Comparison of ENCODE assay signal across 8 cellular contexts in the genomic region with DNA sequence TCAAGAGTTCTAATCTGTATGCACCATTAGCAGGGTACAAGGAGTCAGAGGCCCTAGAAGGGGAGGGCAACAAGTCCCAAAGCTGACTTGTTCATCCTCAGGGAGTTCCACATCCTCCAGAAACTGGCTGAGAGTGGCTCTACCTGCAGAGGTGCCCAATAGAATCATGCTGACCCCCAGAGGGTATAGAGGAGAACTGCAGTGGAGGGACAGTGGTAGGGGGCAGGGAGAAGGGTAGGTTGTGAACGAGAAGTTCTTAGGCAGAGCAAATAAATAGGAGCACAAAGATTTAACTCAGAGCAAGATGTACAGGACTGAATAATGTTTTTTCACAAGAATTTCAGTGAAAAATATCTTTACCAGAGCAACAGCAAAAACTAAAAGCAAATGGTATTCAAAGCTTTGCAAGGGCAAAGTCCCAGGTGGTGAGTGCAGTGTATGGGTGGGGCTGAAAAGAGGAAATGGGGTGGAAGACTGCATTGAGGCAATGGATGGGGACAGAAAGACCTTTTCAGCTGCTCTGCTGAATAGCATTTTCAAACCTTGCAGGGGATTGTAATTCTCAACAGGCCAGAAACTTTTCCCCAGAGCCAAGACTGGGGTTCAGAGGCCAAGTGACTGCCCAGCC. TPM values are rescaled to one million over a fixed set of nuclear protein-coding genes. Genes with fewer than 3 reads are reported as not detected.
A peak's percentile ranks its signal among the peaks of the same experiment; 100 is the strongest.
DNase-seq lines count a peak whose midpoint lies in the region; ATAC-seq and TF ChIP-seq lines count a peak whose summit lies in the region.

No MANE protein-coding gene starts in this region.

- peak; percentile 99 for TF ChIP-seq CTCF in OCI-LY1 (IDR thresholded peaks at IDR 0.05; ENCODE audit: low read length)

- ATAC-seq in GM18858 (IDR thresholded peaks at IDR 0.05; ENCODE audit: unreplicated experiment) (peak; percentile 32), HG02623 (IDR thresholded peaks at IDR 0.05; ENCODE audit: unreplicated experiment) (peak; percentile 49)

- peak overlapping the region; percentile 64 for H3K4me2 ChIP-seq in OCI-LY1 (ENCODE audit: low read length)

- H3K4me3 ChIP-seq in OCI-LY1 (ENCODE audit: low read depth, low read length, poor library complexity, severe bottlenecking) (peak overlapping the region; percentile 62), muscle layer of duodenum (ENCODE audit: low read depth in 1 of 2, low read length in 2 of 2) (no peak overlapping the region)

- no peaks in the 10 kb centered on the region for H4K20me1 ChIP-seq in OCI-LY1 (ENCODE audit: insufficient read depth, low read length)

- no peak overlapping the region for H2AFZ ChIP-seq in OCI-LY1 (ENCODE audit: low read length)

- H3K9ac ChIP-seq in OCI-LY1 (ENCODE audit: low read length), result peak overlapping the region; percentile 51

- peaks cover 7% of the 10 kb centered on the region for H3K36me3 ChIP-seq in OCI-LY1 (ENCODE audit: insufficient read depth, low read length)
- H3K36me3 ChIP-seq in muscle layer of duodenum (ENCODE audit: control insufficient read depth in 1 of 2, insufficient read depth in 2 of 2, low read length in 2 of 2), result no peaks in the 10 kb centered on the region

- H3K4me1 ChIP-seq in OCI-LY1 (ENCODE audit: insufficient read depth, low read length, severe bottlenecking) (peaks cover 91% of the 10 kb centered on the region), muscle layer of duodenum (ENCODE audit: control insufficient read depth in 1 of 2, insufficient read depth in 2 of 2, low read length in 2 of 2) (no peaks in the 10 kb centered on the region)

- H3K27ac ChIP-seq in OCI-LY1 (ENCODE audit: low read depth, low read length, poor library complexity, severe bottlenecking) (peak overlapping the region; percentile 89), muscle layer of duodenum (ENCODE audit: low read length) (peak overlapping the region; percentile 30)

- no peaks in the 10 kb centered on the region for H3K79me2 ChIP-seq in OCI-LY1 (ENCODE audit: insufficient read depth, low read length)

- no peaks in the 10 kb centered on the region for H3K27me3 ChIP-seq in OCI-LY1 (ENCODE audit: insufficient read depth, low read length)
- H3K27me3 ChIP-seq in muscle layer of duodenum (ENCODE audit: low read depth, low read length), result no peaks in the 10 kb centered on the region

- DNase-seq in putamen (ENCODE audit: low spot score) (no peak), mucosa of gallbladder (ENCODE audit: low spot score) (no peak), DMS153 treated with DMSO at 0.1 percent for 48 hours (lab: John Stamatoyannopoulos, UW; ENCODE audit: unreplicated experiment) (no peak), hippocampal formation (lab: John Stamatoyannopoulos, UW) (no peak)

- H3K9me3 ChIP-seq in OCI-LY1 (ENCODE audit: low read length) (no peaks in the 10 kb centered on the region), muscle layer of duodenum (ENCODE audit: control insufficient read depth in 1 of 2, low read length in 2 of 2) (no peaks in the 10 kb centered on the region)

- no peaks in the 10 kb centered on the region for H3F3A ChIP-seq in OCI-LY1 (ENCODE audit: insufficient read depth, low read length)

- H3K9me2 ChIP-seq in OCI-LY1 (ENCODE audit: low read depth, low read length), result no peaks in the 10 kb centered on the region

RNA-seq across cellular contexts. Expression of gene FCRL2, which starts 3.1 kb away (rescaled TPM):
- 0.09 TPM for total RNA-seq in mucosa of gallbladder

RNA-seq across cellular contexts. Expression of gene FCRL1, which starts 46.1 kb away (rescaled TPM):
- not detected for total RNA-seq in mucosa of gallbladder
